Comparison of ENCODE assay signal across 8 cellular contexts in the genomic region with DNA sequence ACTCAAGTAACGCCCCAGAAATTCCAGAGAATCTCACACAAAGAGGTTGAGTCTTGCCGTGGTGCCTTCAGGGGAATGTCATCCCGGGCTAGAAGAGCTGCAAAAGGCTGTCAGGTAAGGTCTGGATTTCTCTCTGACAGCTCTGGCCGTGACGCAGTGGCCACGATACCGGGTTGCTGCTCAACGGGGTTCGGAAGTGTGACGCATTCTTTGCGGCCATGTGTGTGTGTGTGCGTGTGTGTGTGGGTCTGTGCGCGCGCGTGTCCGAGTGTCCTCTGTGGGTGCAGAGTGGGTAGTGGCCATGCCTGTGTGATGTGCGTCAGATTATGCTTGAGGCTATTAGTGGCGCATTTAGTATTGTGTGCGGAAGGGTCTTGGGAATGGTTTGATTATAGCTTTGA. TPM values are rescaled to one million over a fixed set of nuclear protein-coding genes. Genes with fewer than 3 reads are reported as not detected.
DNase-seq lines count a peak whose midpoint lies in the region; ATAC-seq and TF ChIP-seq lines count a peak whose summit lies in the region.

No MANE protein-coding gene starts in this region.

- peaks cover 6% of the 10 kb centered on the region for H3K27me3 Mint-ChIP-seq in progenitor cell of endocrine pancreas

- peaks cover 13% of the 10 kb centered on the region for H3K4me1 Mint-ChIP-seq in progenitor cell of endocrine pancreas (ENCODE audit: low read depth)

- no peaks in the 10 kb centered on the region for H3K79me2 ChIP-seq in PC-3 (ENCODE audit: low read length)

- peak overlapping the region; percentile 100 for H2AFZ ChIP-seq in PC-3 (ENCODE audit: low read length)

- H4K20me1 ChIP-seq in PC-3 (ENCODE audit: low read length) = no peaks in the 10 kb centered on the region

- TF ChIP-seq CTCF in GM12864 (IDR thresholded peaks at IDR 0.05; ENCODE audit: low read depth, low read length, missing control alignments) = no peak
- TF ChIP-seq CTCF in PC-3 (conservative IDR thresholded peaks at IDR 0.05; ENCODE audit: low read depth, low read length) = no peak
- no peak for TF ChIP-seq CTCF in progenitor cell of endocrine pancreas (IDR thresholded peaks at IDR 0.05; ENCODE audit: unreplicated experiment)

- peaks cover 13% of the 10 kb centered on the region for H3K36me3 Mint-ChIP-seq in progenitor cell of endocrine pancreas (ENCODE audit: insufficient read depth)

- DNase-seq in GM12864 (ENCODE audit: low read depth) (peak; percentile 12), PC-3 (no peak), Right ventricle myocardium superior (peak; percentile 77), progenitor cell of endocrine pancreas (ENCODE audit: low spot score, unreplicated experiment) (peak; percentile 25), ureter (ENCODE audit: low spot score) (peak; percentile 65), SIG-M5 (lab: John Stamatoyannopoulos, UW) (no peak)
- DNase-seq in activated naive CD4-positive, alpha-beta T cell treated with Interleukin-2 at 50 U/mL for 16 hours = peak; percentile 61

- H3K9me2 ChIP-seq in PC-3 (replicated peaks; ENCODE audit: low read length) = no peaks in the 10 kb centered on the region

- H3K27me3 ChIP-seq in PC-3 (ENCODE audit: low read length) = no peaks in the 10 kb centered on the region

- ATAC-seq in HG02759 (IDR thresholded peaks at IDR 0.05; ENCODE audit: unreplicated experiment) = peak; percentile 33
- peak; percentile 48 for ATAC-seq in PC-3
- peak; percentile 75 for ATAC-seq in Right ventricle myocardium superior (ENCODE audit: poor library complexity)

- H3K27ac ChIP-seq in PC-3 (ENCODE audit: low read length) = no peak overlapping the region

- TSS peak; percentile 70 for BruUV-seq in PC-3 (replicated peaks; lab: Mats Ljungman, UMichigan)

- no peaks in the 10 kb centered on the region for H3F3A ChIP-seq in PC-3 (ENCODE audit: low read length, unreplicated experiment)

- H3K4me1 ChIP-seq in PC-3 (ENCODE audit: insufficient read depth, low read length) = no peaks in the 10 kb centered on the region; the same call in 1 of the 2 replicates

- peaks cover 7% of the 10 kb centered on the region for H3K9me3 Mint-ChIP-seq in progenitor cell of endocrine pancreas (ENCODE audit: low read depth)

- H3K4me3 Mint-ChIP-seq in progenitor cell of endocrine pancreas (ENCODE audit: low read depth) = peak overlapping the region; percentile 90

- intact Hi-C loops in PC-3 (cut with micrococcal nuclease) (no loop called here), Right ventricle myocardium superior (cut with DNase I) (no loop called here)

- H3K4me3 ChIP-seq in GM12864 (ENCODE audit: low read depth, low read length) (peak overlapping the region; percentile 73), PC-3 (ENCODE audit: low read length) (peak overlapping the region; percentile 97)

- H3K9ac ChIP-seq in PC-3 (ENCODE audit: low read length) = peak overlapping the region; percentile 46; the same call in 1 of the 2 replicates

- H3K4me2 ChIP-seq in PC-3 (ENCODE audit: low read length) = peak overlapping the region; percentile 98

- peaks cover 14% of the 10 kb centered on the region; the same call in 1 of the 2 replicates for H3K36me3 ChIP-seq in PC-3 (ENCODE audit: low read depth, low read length)

- peak overlapping the region; percentile 100 for H3K27ac Mint-ChIP-seq in progenitor cell of endocrine pancreas

- CTCF ChIA-PET in PC-3 (lab: Charles Lee) = no interaction called here

- POLR2A ChIA-PET in PC-3 (lab: Charles Lee; ENCODE audit: unreplicated experiment) = interaction anchor here (0.7 kb wide), 1 partner anchor 16 kb away, joined by 4 read pairs; no protein-coding TSS in a partner anchor

- peaks cover 6% of the 10 kb centered on the region; the same call in 1 of the 2 replicates for H3K9me3 ChIP-seq in PC-3 (ENCODE audit: low read length)

RNA-seq across cellular contexts. Expression of gene ZNF540, which starts 0.3 kb away (rescaled TPM):
- total RNA-seq in PC-3 (2014; rRNA removed) (0.22 TPM in 1 of 2 replicates, not detected in the other), Right ventricle myocardium superior (7.9 TPM), progenitor cell of endocrine pancreas (0.79 and 0.98 TPM in 2 replicates), ureter (8.1 TPM)

RNA-seq across cellular contexts. Expression of gene ZNF571, which starts 0.4 kb away (rescaled TPM):
- total RNA-seq in PC-3 (2014; rRNA removed) (0.58 and 1.4 TPM in 2 replicates), Right ventricle myocardium superior (2.4 TPM), progenitor cell of endocrine pancreas (8.5 and 11.2 TPM in 2 replicates), ureter (7.1 TPM)

Comparison
In these comparisons a context has a peak if more than half of its experiments do, and no peak if none do; other contexts are left out.
1. DNase-seq: peak in GM12864 (single experiment), activated naive CD4-positive, alpha-beta T cell treated with Interleukin-2 at 50 U/mL for 16 hours (single experiment), Right ventricle myocardium superior (single experiment), progenitor cell of endocrine pancreas (single experiment) and ureter (single experiment); none in PC-3 (single experiment) and SIG-M5 (single experiment).
2. Peak in every context shown above with its lines, with median percentiles within 50 percentile points of each other: ATAC-seq.